Comparison of ENCODE assay signal across 11 cellular contexts in the genomic region with DNA sequence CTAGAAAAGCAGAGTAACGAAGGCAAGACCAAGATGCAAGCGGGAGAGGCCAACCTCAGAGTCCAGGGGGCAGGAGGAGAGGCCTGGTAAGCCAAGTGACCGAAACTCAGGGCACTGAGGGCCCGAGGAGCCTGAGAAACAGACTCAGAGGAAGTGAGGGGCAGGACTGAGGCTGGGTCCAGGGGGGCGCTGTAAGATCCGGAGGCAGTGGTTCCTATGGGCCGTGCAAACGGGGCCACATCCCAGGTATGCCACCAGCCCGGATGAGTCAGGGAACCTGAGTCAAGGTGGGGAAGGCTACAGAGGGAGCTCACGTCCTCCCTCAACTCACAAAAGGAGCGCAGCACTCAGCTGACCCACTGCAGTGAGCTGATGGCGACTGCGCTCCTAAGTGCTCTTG. TPM values are rescaled to one million over a fixed set of nuclear protein-coding genes. Genes with fewer than 3 reads are reported as not detected.
A peak's percentile ranks its signal among the peaks of the same experiment; 100 is the strongest.
DNase-seq lines count a peak whose midpoint lies in the region; ATAC-seq and FAIRE-seq lines count a peak whose summit lies in the region.
"Had no signal": no experiment of that assay in that cellular context is flagged by ENCODE, and none has a peak within 500 bp of the region (broad histone marks: within the 10 kb centered on the region; RNA-seq: fewer than 3 reads in every experiment).

No MANE protein-coding gene starts in this region.

- peaks cover 58 to 85% (median 77%) of the 10 kb centered on the region in 3 donors for H3K4me1 Mint-ChIP-seq in CD8-positive, alpha-beta memory T cell
- peaks cover 38% of the 10 kb centered on the region for H3K4me1 Mint-ChIP-seq in activated T-helper 1 cell treated with anti-CD3 and anti-CD28 coated beads, Interleukin-12 subunit alpha, Interleukin-12 subunit beta, Interleukin-2, Interleukin-4 antibody, amounts not matched to agents 30 ng/mL and 10 ng/mL and 1 ng/mL, durations not matched to agents 14 hours and 24 hours and 36 hours (ENCODE audit: low read depth)

- no peaks in the 10 kb centered on the region for H3K36me3 ChIP-seq in CD8-positive, alpha-beta memory T cell (ENCODE audit: insufficient read depth, low read length)
- no peaks in the 10 kb centered on the region for H3K36me3 ChIP-seq in rectal smooth muscle tissue (ENCODE audit: control insufficient read depth, insufficient read depth, low read length)

- H3K4me1 ChIP-seq in CD8-positive, alpha-beta memory T cell (ENCODE audit: insufficient read depth, low read length), result peaks cover 39% of the 10 kb centered on the region
- H3K4me1 ChIP-seq in right cardiac atrium (ENCODE audit: control insufficient read depth, insufficient read depth, low read length), result peaks cover 26% of the 10 kb centered on the region
- peaks cover 59% of the 10 kb centered on the region for H3K4me1 ChIP-seq in rectal smooth muscle tissue (ENCODE audit: control insufficient read depth, insufficient read depth, low read length)

- no peaks in the 10 kb centered on the region for H3K9me3 ChIP-seq in CD8-positive, alpha-beta memory T cell (ENCODE audit: low read length)
- no peaks in the 10 kb centered on the region for H3K9me3 ChIP-seq in right cardiac atrium (ENCODE audit: control insufficient read depth, low read length)

- peak overlapping the region in 5 of 8 donors; percentile 46 to 97 (median 78) for H3K27ac Mint-ChIP-seq in CD8-positive, alpha-beta memory T cell
- H3K27ac Mint-ChIP-seq in activated T-helper 1 cell treated with anti-CD3 and anti-CD28 coated beads, Interleukin-12 subunit alpha, Interleukin-12 subunit beta, Interleukin-2, Interleukin-4 antibody, amounts not matched to agents 30 ng/mL and 10 ng/mL and 1 ng/mL, durations not matched to agents 14 hours and 24 hours and 36 hours, result peak overlapping the region; percentile 57

- intact Hi-C loops in activated T-helper 1 cell treated with anti-CD3 and anti-CD28 coated beads, Interleukin-12 subunit alpha, Interleukin-12 subunit beta, Interleukin-2, Interleukin-4 antibody, amounts not matched to agents 30 ng/mL and 10 ng/mL and 1 ng/mL, durations not matched to agents 14 hours and 24 hours and 36 hours (cut with micrococcal nuclease), result no loop called here
- intact Hi-C loops in right cardiac atrium (cut with DNase I), result loop anchor here in 1 of 4 donors (5.0 kb wide), 1 partner anchor 724 kb away; no protein-coding TSS in a partner anchor

- no peak overlapping the region for H3K4me3 ChIP-seq in CD8-positive, alpha-beta memory T cell (ENCODE audit: low read length)
- H3K4me3 ChIP-seq in right cardiac atrium (ENCODE audit: low read length) (no peak overlapping the region), rectal smooth muscle tissue (ENCODE audit: low read length) (peak overlapping the region; percentile 10)

- POLR2A ChIA-PET in CD8-positive, alpha-beta memory T cell (lab: Charles Lee), result no interaction called here

- H3K4me3 Mint-ChIP-seq in CD8-positive, alpha-beta memory T cell, result peak overlapping the region in 3 of 7 donors; percentile 24 to 56 (median 40)
- peak overlapping the region; percentile 47 for H3K4me3 Mint-ChIP-seq in activated T-helper 1 cell treated with anti-CD3 and anti-CD28 coated beads, Interleukin-12 subunit alpha, Interleukin-12 subunit beta, Interleukin-2, Interleukin-4 antibody, amounts not matched to agents 30 ng/mL and 10 ng/mL and 1 ng/mL, durations not matched to agents 14 hours and 24 hours and 36 hours

- peaks cover 0 to 54% (median 10%) of the 10 kb centered on the region in 3 donors for H3K36me3 Mint-ChIP-seq in CD8-positive, alpha-beta memory T cell
- H3K36me3 Mint-ChIP-seq in activated T-helper 1 cell treated with anti-CD3 and anti-CD28 coated beads, Interleukin-12 subunit alpha, Interleukin-12 subunit beta, Interleukin-2, Interleukin-4 antibody, amounts not matched to agents 30 ng/mL and 10 ng/mL and 1 ng/mL, durations not matched to agents 14 hours and 24 hours and 36 hours (ENCODE audit: low read depth), result peaks cover 8% of the 10 kb centered on the region

- 83% methylated on average over 13 of the region's 13 CpGs for WGBS in right cardiac atrium

- CTCF ChIA-PET in CD8-positive, alpha-beta memory T cell (lab: Charles Lee), result interaction anchor here (1.6 kb wide), 1 partner anchor 84 kb away, joined by 5 read pairs; no protein-coding TSS in a partner anchor

- H3K27me3 ChIP-seq in CD8-positive, alpha-beta memory T cell (ENCODE audit: insufficient read depth, low read length, poor library complexity, severe bottlenecking), result no peaks in the 10 kb centered on the region
- H3K27me3 ChIP-seq in right cardiac atrium (ENCODE audit: control insufficient read depth, insufficient read depth) (no peaks in the 10 kb centered on the region), rectal smooth muscle tissue (ENCODE audit: control insufficient read depth, insufficient read depth, low read length) (no peaks in the 10 kb centered on the region)

- H3K27ac ChIP-seq in CD8-positive, alpha-beta memory T cell (ENCODE audit: low read depth, low read length), result no peak overlapping the region
- H3K27ac ChIP-seq in right cardiac atrium (ENCODE audit: low read length) (no peak overlapping the region), rectal smooth muscle tissue (ENCODE audit: low read depth, low read length) (peak overlapping the region; percentile 85)

- DNase-seq in CD8-positive, alpha-beta memory T cell, result no peak
- DNase-seq in activated T-helper 1 cell treated with anti-CD3 and anti-CD28 coated beads, Interleukin-12 subunit alpha, Interleukin-12 subunit beta, Interleukin-2, Interleukin-4 antibody, amounts not matched to agents 30 ng/mL and 10 ng/mL and 1 ng/mL, durations not matched to agents 14 hours and 24 hours and 36 hours (ENCODE audit: low spot score), result no peak
- no peak for DNase-seq in right cardiac atrium
- DNase-seq in SKM-1 treated with dmso at 0.1 percent for 144 hours (lab: John Stamatoyannopoulos, UW; ENCODE audit: unreplicated experiment), result no peak
- no peak for DNase-seq in frontal cortex (ENCODE audit: low spot score in 2 of 2)
- DNase-seq in activated naive CD4-positive, alpha-beta T cell (lab: John Stamatoyannopoulos, UW), result no peak
- DNase-seq: DND-41; NCI-H446 treated with DMSO at 0.1 percent for 48 hours; stimulated activated CD4-positive, alpha-beta T cell treated with anti-CD3 and anti-CD28 coated beads, Interleukin-12 subunit alpha, Interleukin-12 subunit beta, amount 100 ng/mL, for 4 hours had no signal

- H3K27me3 Mint-ChIP-seq in CD8-positive, alpha-beta memory T cell, result peaks cover 0 to 2% of the 10 kb centered on the region in 2 donors
- no peaks in the 10 kb centered on the region for H3K27me3 Mint-ChIP-seq in activated T-helper 1 cell treated with anti-CD3 and anti-CD28 coated beads, Interleukin-12 subunit alpha, Interleukin-12 subunit beta, Interleukin-2, Interleukin-4 antibody, amounts not matched to agents 30 ng/mL and 10 ng/mL and 1 ng/mL, durations not matched to agents 14 hours and 24 hours and 36 hours (ENCODE audit: insufficient read depth)

- FAIRE-seq in frontal cortex (lab: Jason Lieb, UNC), result no peak

- ATAC-seq in right cardiac atrium, result peak; percentile 16 to 26
- no peak for ATAC-seq in GM19023 (IDR thresholded peaks at IDR 0.05; ENCODE audit: unreplicated experiment)

- no peaks in the 10 kb centered on the region for H3K9me3 Mint-ChIP-seq in CD8-positive, alpha-beta memory T cell
- no peaks in the 10 kb centered on the region for H3K9me3 Mint-ChIP-seq in activated T-helper 1 cell treated with anti-CD3 and anti-CD28 coated beads, Interleukin-12 subunit alpha, Interleukin-12 subunit beta, Interleukin-2, Interleukin-4 antibody, amounts not matched to agents 30 ng/mL and 10 ng/mL and 1 ng/mL, durations not matched to agents 14 hours and 24 hours and 36 hours

- no peak overlapping the region for H3K9ac ChIP-seq in rectal smooth muscle tissue (ENCODE audit: low read length)

RNA-seq across cellular contexts. Expression of a gene that starts 8.3 kb away (rescaled TPM):
- 10 to 100 TPM; 31.6 to 32.6 TPM for total RNA-seq in CD8-positive, alpha-beta memory T cell
- polyA plus RNA-seq in CD8-positive, alpha-beta memory T cell, result 45.7 TPM
- total RNA-seq in activated T-helper 1 cell treated with anti-CD3 and anti-CD28 coated beads, Interleukin-12 subunit alpha, Interleukin-12 subunit beta, Interleukin-2, Interleukin-4 antibody, amounts not matched to agents 30 ng/mL and 10 ng/mL and 1 ng/mL, durations not matched to agents 14 hours and 24 hours and 36 hours, result 29.0 and 30.6 TPM in 2 replicates
- total RNA-seq in right cardiac atrium, result 10 to 100 TPM; 33.1 to 39.2 (median 36.8) TPM
- 19.4 TPM for polyA plus RNA-seq in right cardiac atrium
- 19.6 TPM for total RNA-seq in frontal cortex

RNA-seq across cellular contexts. Expression of a gene that starts 24.5 kb away (rescaled TPM):
- total RNA-seq in CD8-positive, alpha-beta memory T cell, result 10 to 100 TPM; 13.2 to 13.5 TPM
- 7.2 TPM for polyA plus RNA-seq in CD8-positive, alpha-beta memory T cell
- total RNA-seq in activated T-helper 1 cell treated with anti-CD3 and anti-CD28 coated beads, Interleukin-12 subunit alpha, Interleukin-12 subunit beta, Interleukin-2, Interleukin-4 antibody, amounts not matched to agents 30 ng/mL and 10 ng/mL and 1 ng/mL, durations not matched to agents 14 hours and 24 hours and 36 hours, result 12.6 and 12.9 TPM in 2 replicates
- total RNA-seq in right cardiac atrium (10 to 100 TPM; 10.9 to 13.5 (median 12.6) TPM), frontal cortex (55.8 TPM)
- 6.7 TPM for polyA plus RNA-seq in right cardiac atrium
